In genomic region chr7:65873582-65874193, GRCh38 we compare ENCODE assay signal across 8 cellular contexts. TPM values are rescaled to one million over a fixed set of nuclear protein-coding genes. Genes with fewer than 3 reads are reported as not detected.
DNase-seq lines count a peak whose midpoint lies in the region; ATAC-seq lines count a peak whose summit lies in the region.
"Not testable (repeated sequence)": the region's sequence is repeated elsewhere in the genome, so short reads cannot be mapped to it uniquely, and the experiment has no call there.

No MANE protein-coding gene starts in this region.

- H3K27me3 Mint-ChIP-seq in activated CD4-positive, alpha-beta memory T cell treated with anti-CD3 and anti-CD28 coated beads, Interleukin-2, amount 10 ng/mL, durations not matched to agents 7 days and 5 days = not testable (repeated sequence)

- peak overlapping the region; percentile 60 for H3K27ac ChIP-seq in ectodermal cell (ENCODE audit: insufficient read depth, low read depth, low read length, poor library complexity, severe bottlenecking)
- peak overlapping the region; percentile 52 to 95 (median 86) for H3K27ac ChIP-seq in skin epidermis

- POLR2A ChIA-PET in activated CD4-positive, alpha-beta memory T cell treated with anti-CD3 and anti-CD28 coated beads, Interleukin-2, amount 10 ng/mL, durations not matched to agents 7 days and 5 days (lab: Charles Lee) = interaction anchor here (1.1 to 1.3 kb wide), 2 partner anchors 107 to 122 kb away, joined by 3 to 4 read pairs; no protein-coding TSS in a partner anchor

- H3K4me3 Mint-ChIP-seq in activated CD4-positive, alpha-beta memory T cell treated with anti-CD3 and anti-CD28 coated beads, Interleukin-2, amount 10 ng/mL, durations not matched to agents 7 days and 5 days = peak overlapping the region; percentile 81

- not testable (repeated sequence) for H3K36me3 Mint-ChIP-seq in activated CD4-positive, alpha-beta memory T cell treated with anti-CD3 and anti-CD28 coated beads, Interleukin-2, amount 10 ng/mL, durations not matched to agents 7 days and 5 days (ENCODE audit: low read depth)

- H3K4me1 ChIP-seq in ectodermal cell (ENCODE audit: control insufficient read depth, insufficient read depth, low read length) = not testable (repeated sequence)

- peak; percentile 38 for ATAC-seq in GM18907 (IDR thresholded peaks at IDR 0.05; ENCODE audit: unreplicated experiment)
- peak; percentile 33 for ATAC-seq in HG02938 (IDR thresholded peaks at IDR 0.05; ENCODE audit: unreplicated experiment)

- H3K36me3 ChIP-seq in ectodermal cell (ENCODE audit: control insufficient read depth, insufficient read depth, low read length) = not testable (repeated sequence)

- H3K4me1 Mint-ChIP-seq in activated CD4-positive, alpha-beta memory T cell treated with anti-CD3 and anti-CD28 coated beads, Interleukin-2, amount 10 ng/mL, durations not matched to agents 7 days and 5 days = not testable (repeated sequence)

- not testable (repeated sequence) for H3K9me3 ChIP-seq in ectodermal cell (ENCODE audit: control insufficient read depth, low read length)

- DNase-seq in AG08396 (ENCODE audit: low spot score) (peak; percentile 9), NCI-H2107 treated with DMSO at 0.1 percent for 48 hours (lab: John Stamatoyannopoulos, UW; ENCODE audit: unreplicated experiment) (peak; percentile 30), left kidney (ENCODE audit: low read depth, low spot score) (peak; percentile 54)
- peak; percentile 33 for DNase-seq in activated CD4-positive, alpha-beta memory T cell treated with anti-CD3 and anti-CD28 coated beads, Interleukin-2, amount 10 ng/mL, durations not matched to agents 7 days and 5 days

- not testable (repeated sequence) for H3K9me3 Mint-ChIP-seq in activated CD4-positive, alpha-beta memory T cell treated with anti-CD3 and anti-CD28 coated beads, Interleukin-2, amount 10 ng/mL, durations not matched to agents 7 days and 5 days

- H3K27ac Mint-ChIP-seq in activated CD4-positive, alpha-beta memory T cell treated with anti-CD3 and anti-CD28 coated beads, Interleukin-2, amount 10 ng/mL, durations not matched to agents 7 days and 5 days = peak overlapping the region; percentile 71

- 1% methylated on average over 57 of the region's 57 CpGs for WGBS in ectodermal cell, 2 experiments

- peak overlapping the region; percentile 69 for H3K4me3 ChIP-seq in ectodermal cell (ENCODE audit: insufficient read depth, low read depth, low read length)
- H3K4me3 ChIP-seq in skin epidermis = peak overlapping the region; percentile 63 to 96 (median 84)

- not testable (repeated sequence) for H3K27me3 ChIP-seq in ectodermal cell (ENCODE audit: control insufficient read depth, insufficient read depth, low read length, poor library complexity, severe bottlenecking)

- CTCF ChIA-PET in activated CD4-positive, alpha-beta memory T cell treated with anti-CD3 and anti-CD28 coated beads, Interleukin-2, amount 10 ng/mL, durations not matched to agents 7 days and 5 days (lab: Charles Lee) = not testable (repeated sequence)

RNA-seq across cellular contexts. Expression of gene VKORC1L1, which starts 0.8 kb away (rescaled TPM):
- 10 to 100 TPM; 13.1 to 14.1 TPM for total RNA-seq in activated CD4-positive, alpha-beta memory T cell treated with anti-CD3 and anti-CD28 coated beads, Interleukin-2, amount 10 ng/mL, durations not matched to agents 7 days and 5 days
- polyA plus RNA-seq in ectodermal cell (2013, experiment 1 of 4) = 35.7 TPM
- polyA plus RNA-seq in ectodermal cell (2013, experiment 2 of 4) = 35.0 TPM
- polyA plus RNA-seq in ectodermal cell (2013, experiment 3 of 4) = 26.2 TPM
- polyA plus RNA-seq in ectodermal cell (2013, experiment 4 of 4) = 29.9 TPM

Comparison
In these comparisons a context has a peak if more than half of its experiments do, and no peak if none do; other contexts are left out.
1. Peak in every context shown above with its lines: DNase-seq, ATAC-seq, H3K4me3 ChIP-seq and H3K27ac ChIP-seq.